Comparison of ENCODE assay signal across 11 cellular contexts in genomic region chr5:169158764-169159163, GRCh38.
"Had no signal": no experiment of that assay in that cellular context is flagged by ENCODE, and none has a peak within 500 bp of the region (broad histone marks: within the 10 kb centered on the region; RNA-seq: fewer than 3 reads in every experiment).

No MANE protein-coding gene starts in this region.

- H3K9me3 ChIP-seq: HAP-1 had no signal

- FAIRE-seq: H1, H54 had no signal

- H3K4me1 ChIP-seq: HAP-1 had no signal

- H3K27ac ChIP-seq: GM23248 had no signal

- H2AFZ ChIP-seq: GM23248, GM23338 had no signal

- H3K4me3 Mint-ChIP-seq: GM23338, H9, HFFc6 had no signal

- H3K27ac Mint-ChIP-seq: GM23338, H9, HFFc6 had no signal

- DNase-seq: GM23248, GOT3, H7, H9, HCEC 1CT, HFFc6 had no signal

- H3K4me3 ChIP-seq: GM23248, GM23338, HAP-1 had no signal

- H3K36me3 ChIP-seq: HAP-1 had no signal

- H3K9ac ChIP-seq: GM23248 had no signal

- H3K4me2 ChIP-seq: GM23338 had no signal

- ATAC-seq: GM23338, HCT116 had no signal
